ENCODE assay signal across 23 cellular contexts in genomic region chr1:22071511-22071910, GRCh38. TPM values are rescaled to one million over a fixed set of nuclear protein-coding genes. Genes with fewer than 3 reads are reported as not detected.
A peak's percentile ranks its signal among the peaks of the same experiment; 100 is the strongest.
DNase-seq lines count a peak whose midpoint lies in the region; ATAC-seq, FAIRE-seq and TF ChIP-seq lines count a peak whose summit lies in the region.
"Had no signal": no experiment of that assay in that cellular context is flagged by ENCODE, and none has a peak within 500 bp of the region (broad histone marks: within the 10 kb centered on the region; RNA-seq: fewer than 3 reads in every experiment).

No MANE protein-coding gene starts in this region.

- H3K4me3 ChIP-seq in endodermal cell (ENCODE audit: low read length) (no peak overlapping the region), right atrium auricular region (no peak overlapping the region)
- H3K4me3 ChIP-seq: ascending aorta, esophagus squamous epithelium, SK-N-MC, spleen had no signal

- no peak overlapping the region for H3K9ac ChIP-seq in endodermal cell (ENCODE audit: extremely low read depth, low read length, poor library complexity, severe bottlenecking)

- H3K9me3 ChIP-seq in endodermal cell (ENCODE audit: control insufficient read depth, low read length) (no peaks in the 10 kb centered on the region), right atrium auricular region (no peaks in the 10 kb centered on the region)
- H3K9me3 ChIP-seq: ascending aorta, BE2C, esophagus squamous epithelium had no signal

- H3K27me3 Mint-ChIP-seq in activated CD4-positive, alpha-beta memory T cell treated with anti-CD3 and anti-CD28 coated beads for 36 hours = no peaks in the 10 kb centered on the region
- no peaks in the 10 kb centered on the region for H3K27me3 Mint-ChIP-seq in activated CD4-positive, alpha-beta memory T cell treated with anti-CD3 and anti-CD28 coated beads, Interleukin-2, amount 10 ng/mL, durations not matched to agents 7 days and 5 days
- H3K27me3 Mint-ChIP-seq in T-cell = no peaks in the 10 kb centered on the region
- no peaks in the 10 kb centered on the region for H3K27me3 Mint-ChIP-seq in endodermal cell (ENCODE audit: insufficient read depth)
- no peaks in the 10 kb centered on the region for H3K27me3 Mint-ChIP-seq in progenitor cell of endocrine pancreas
- H3K27me3 Mint-ChIP-seq: activated CD8-positive, alpha-beta memory T cell treated with anti-CD3 and anti-CD28 coated beads, Interleukin-2, amount 10 ng/mL, durations not matched to agents 7 days and 5 days had no signal

- CTCF ChIA-PET in activated CD4-positive, alpha-beta memory T cell treated with anti-CD3 and anti-CD28 coated beads for 36 hours (lab: Charles Lee) = interaction anchor here (0.8 kb wide), 1 partner anchor 22 kb away, joined by 3 read pairs; no protein-coding TSS in a partner anchor
- CTCF ChIA-PET in activated CD4-positive, alpha-beta memory T cell treated with anti-CD3 and anti-CD28 coated beads, Interleukin-2, amount 10 ng/mL, durations not matched to agents 7 days and 5 days (lab: Charles Lee) = no interaction called here
- CTCF ChIA-PET in T-cell (lab: Charles Lee) = interaction anchor here in 1 of 2 donors (1.0 kb wide), 1 partner anchor 1039 kb away, joined by 3 read pairs; no protein-coding TSS in a partner anchor

- H3K27ac Mint-ChIP-seq in activated CD4-positive, alpha-beta memory T cell treated with anti-CD3 and anti-CD28 coated beads for 36 hours = peak overlapping the region; percentile 67
- no peak overlapping the region for H3K27ac Mint-ChIP-seq in activated CD4-positive, alpha-beta memory T cell treated with anti-CD3 and anti-CD28 coated beads, Interleukin-2, amount 10 ng/mL, durations not matched to agents 7 days and 5 days
- H3K27ac Mint-ChIP-seq in T-cell (peak overlapping the region; percentile 27 to 58), endodermal cell (peak overlapping the region; percentile 81), progenitor cell of endocrine pancreas (peak overlapping the region; percentile 67)
- H3K27ac Mint-ChIP-seq: activated CD8-positive, alpha-beta memory T cell treated with anti-CD3 and anti-CD28 coated beads, Interleukin-2, amount 10 ng/mL, durations not matched to agents 7 days and 5 days had no signal

- DNase-seq in activated CD4-positive, alpha-beta memory T cell treated with anti-CD3 and anti-CD28 coated beads for 36 hours = no peak
- no peak for DNase-seq in activated CD4-positive, alpha-beta memory T cell treated with anti-CD3 and anti-CD28 coated beads, Interleukin-2, amount 10 ng/mL, durations not matched to agents 7 days and 5 days
- DNase-seq in T-cell (no peak), endodermal cell (no peak), progenitor cell of endocrine pancreas (ENCODE audit: low spot score, unreplicated experiment) (no peak), GM12892 (ENCODE audit: insufficient read length) (no peak), right atrium auricular region (ENCODE audit: low spot score) (no peak)
- DNase-seq: activated CD8-positive, alpha-beta memory T cell treated with anti-CD3 and anti-CD28 coated beads, Interleukin-2, amount 10 ng/mL, durations not matched to agents 7 days and 5 days; activated gamma-delta T cell; BE2C; effector CD8-positive, alpha-beta T cell; esophagus squamous epithelium; HCEC 1CT; NCI-H1417 treated with DMSO at 0.1 percent for 48 hours; NCI-H510A; spleen; stimulated activated CD4-positive, alpha-beta T cell treated with anti-CD3 and anti-CD28 coated beads, Interleukin-4, amount 100 ng/mL, for 24 hours; T-helper 9 cell had no signal

- H3K36me3 ChIP-seq in endodermal cell (ENCODE audit: control insufficient read depth, insufficient read depth, low read length) (peaks cover 64% of the 10 kb centered on the region), right atrium auricular region (no peaks in the 10 kb centered on the region)
- H3K36me3 ChIP-seq: BE2C had no signal

- intact Hi-C loops in activated CD4-positive, alpha-beta memory T cell treated with anti-CD3 and anti-CD28 coated beads for 36 hours (cut with micrococcal nuclease) = no loop called here

- TF ChIP-seq CTCF in endodermal cell (conservative IDR thresholded peaks at IDR 0.05) (no peak), progenitor cell of endocrine pancreas (IDR thresholded peaks at IDR 0.05; ENCODE audit: unreplicated experiment) (no peak), right atrium auricular region (IDR thresholded peaks at IDR 0.05) (no peak)

- H3K4me1 ChIP-seq in endodermal cell (ENCODE audit: control insufficient read depth, insufficient read depth, low read length) (peaks cover 5% of the 10 kb centered on the region), right atrium auricular region (peaks cover 0 to 75% of the 10 kb centered on the region in 2 donors)
- H3K4me1 ChIP-seq: BE2C had no signal

- peaks cover 77% of the 10 kb centered on the region for H3K4me1 Mint-ChIP-seq in activated CD4-positive, alpha-beta memory T cell treated with anti-CD3 and anti-CD28 coated beads for 36 hours (ENCODE audit: low read depth)
- H3K4me1 Mint-ChIP-seq in activated CD4-positive, alpha-beta memory T cell treated with anti-CD3 and anti-CD28 coated beads, Interleukin-2, amount 10 ng/mL, durations not matched to agents 7 days and 5 days = peaks cover 71% of the 10 kb centered on the region
- H3K4me1 Mint-ChIP-seq in T-cell = peaks cover 87 to 89% (median 88%) of the 10 kb centered on the region in 3 donors
- peaks cover 31% of the 10 kb centered on the region for H3K4me1 Mint-ChIP-seq in endodermal cell
- H3K4me1 Mint-ChIP-seq in progenitor cell of endocrine pancreas (ENCODE audit: low read depth) = peaks cover 29% of the 10 kb centered on the region

- TF ChIP-seq POLR2A in GM12892 (IDR thresholded peaks at IDR 0.05; ENCODE audit: low read depth, low read length) = no peak

- no peak overlapping the region for H3K4me3 Mint-ChIP-seq in activated CD4-positive, alpha-beta memory T cell treated with anti-CD3 and anti-CD28 coated beads for 36 hours
- no peak overlapping the region for H3K4me3 Mint-ChIP-seq in activated CD4-positive, alpha-beta memory T cell treated with anti-CD3 and anti-CD28 coated beads, Interleukin-2, amount 10 ng/mL, durations not matched to agents 7 days and 5 days
- H3K4me3 Mint-ChIP-seq in T-cell (peak overlapping the region in 2 of 3 donors; percentile 43 to 62), endodermal cell (no peak overlapping the region), progenitor cell of endocrine pancreas (ENCODE audit: low read depth) (no peak overlapping the region)
- H3K4me3 Mint-ChIP-seq: activated CD8-positive, alpha-beta memory T cell treated with anti-CD3 and anti-CD28 coated beads, Interleukin-2, amount 10 ng/mL, durations not matched to agents 7 days and 5 days had no signal

- ATAC-seq in T-cell (replicated peaks in 1 of 4) (no peak), HG03196 (IDR thresholded peaks at IDR 0.05; ENCODE audit: unreplicated experiment) (no peak)
- ATAC-seq: activated CD8-positive, alpha-beta memory T cell treated with anti-CD3 and anti-CD28 coated beads, Interleukin-2, amount 10 ng/mL, durations not matched to agents 7 days and 5 days had no signal

- WGBS in endodermal cell (ENCODE audit: insufficient coverage in 1 of 2, insufficient read length in 1 of 2), 2 experiments = 90 to 100% methylated on average over 1 to 2 of the region's 2 CpGs

- FAIRE-seq in GM12892 (lab: Jason Lieb, UNC) = no peak
- FAIRE-seq: A204.1, urothelium cell line had no signal

- no peak overlapping the region for H3K27ac ChIP-seq in endodermal cell (ENCODE audit: low read depth, low read length)
- no peak overlapping the region for H3K27ac ChIP-seq in right atrium auricular region
- H3K27ac ChIP-seq: ascending aorta, esophagus squamous epithelium, SK-N-MC had no signal

- POLR2A ChIA-PET in activated CD4-positive, alpha-beta memory T cell treated with anti-CD3 and anti-CD28 coated beads for 36 hours (lab: Charles Lee) = interaction anchor here (1.1 kb wide), 1 partner anchor 13 kb away, joined by 3 read pairs; no protein-coding TSS in a partner anchor
- POLR2A ChIA-PET in activated CD4-positive, alpha-beta memory T cell treated with anti-CD3 and anti-CD28 coated beads, Interleukin-2, amount 10 ng/mL, durations not matched to agents 7 days and 5 days (lab: Charles Lee) = interaction anchor here (0.5 to 43.8 kb wide), 5 partner anchors 9 to 38 kb away, joined by 4 to 1616 read pairs (median 8); partner anchors contain the start of gene CDC42
- POLR2A ChIA-PET in T-cell (lab: Charles Lee) = interaction anchor here (0.5 to 1.1 kb wide), 4 partner anchors 32 to 327 kb away, joined by 3 to 11 read pairs (median 5); no protein-coding TSS in a partner anchor

- H3K27me3 ChIP-seq in endodermal cell (ENCODE audit: control insufficient read depth, insufficient read depth, low read length, poor library complexity, severe bottlenecking) (no peaks in the 10 kb centered on the region), right atrium auricular region (no peaks in the 10 kb centered on the region)
- H3K27me3 ChIP-seq: ascending aorta, BE2C, esophagus squamous epithelium, spleen had no signal

- peaks cover 18% of the 10 kb centered on the region for H3K36me3 Mint-ChIP-seq in activated CD4-positive, alpha-beta memory T cell treated with anti-CD3 and anti-CD28 coated beads for 36 hours
- peaks cover 70% of the 10 kb centered on the region for H3K36me3 Mint-ChIP-seq in activated CD4-positive, alpha-beta memory T cell treated with anti-CD3 and anti-CD28 coated beads, Interleukin-2, amount 10 ng/mL, durations not matched to agents 7 days and 5 days (ENCODE audit: low read depth)
- H3K36me3 Mint-ChIP-seq in T-cell (peaks cover 43% of the 10 kb centered on the region), endodermal cell (ENCODE audit: low read depth) (peaks cover 24% of the 10 kb centered on the region), progenitor cell of endocrine pancreas (ENCODE audit: insufficient read depth) (peaks cover 11% of the 10 kb centered on the region)

- H3K9me3 Mint-ChIP-seq in activated CD4-positive, alpha-beta memory T cell treated with anti-CD3 and anti-CD28 coated beads for 36 hours = no peaks in the 10 kb centered on the region
- no peaks in the 10 kb centered on the region for H3K9me3 Mint-ChIP-seq in activated CD4-positive, alpha-beta memory T cell treated with anti-CD3 and anti-CD28 coated beads, Interleukin-2, amount 10 ng/mL, durations not matched to agents 7 days and 5 days
- peaks cover 0 to 2% (median 0%) of the 10 kb centered on the region in 3 donors for H3K9me3 Mint-ChIP-seq in T-cell
- H3K9me3 Mint-ChIP-seq in endodermal cell = peaks cover 3% of the 10 kb centered on the region
- H3K9me3 Mint-ChIP-seq in progenitor cell of endocrine pancreas (ENCODE audit: low read depth) = no peaks in the 10 kb centered on the region

RNA-seq across cellular contexts. Expression of gene CDC42, which starts 19.0 kb away (rescaled TPM):
- total RNA-seq in activated CD4-positive, alpha-beta memory T cell treated with anti-CD3 and anti-CD28 coated beads for 36 hours = 100 to 1,000 TPM; 310 to 314 TPM
- 100 to 1,000 TPM; 377 to 388 TPM for total RNA-seq in activated CD4-positive, alpha-beta memory T cell treated with anti-CD3 and anti-CD28 coated beads, Interleukin-2, amount 10 ng/mL, durations not matched to agents 7 days and 5 days
- 100 to 1,000 TPM; 181 to 348 (median 192) TPM for total RNA-seq in T-cell
- 100 to 1,000 TPM; 274 to 283 TPM for total RNA-seq in endodermal cell
- 237 TPM for polyA plus RNA-seq in endodermal cell (2013, experiment 1 of 2)
- polyA plus RNA-seq in endodermal cell (2013, experiment 2 of 2) = 233 TPM
- 287 and 288 TPM in 2 replicates for total RNA-seq in progenitor cell of endocrine pancreas
- 324 TPM for polyA plus RNA-seq in GM12892 (2012; ENCODE audit: missing spikeins)
- 100 to 1,000 TPM; 144 to 147 TPM for total RNA-seq in right atrium auricular region

Comparison
In these comparisons a context has a peak if more than half of its experiments do, and no peak if none do; other contexts are left out.
1. H3K4me3 Mint-ChIP-seq: peak in T-cell (2 of 3); none in activated CD4-positive, alpha-beta memory T cell treated with anti-CD3 and anti-CD28 coated beads for 36 hours (single experiment), activated CD4-positive, alpha-beta memory T cell treated with anti-CD3 and anti-CD28 coated beads, Interleukin-2, amount 10 ng/mL, durations not matched to agents 7 days and 5 days (single experiment), endodermal cell (single experiment) and progenitor cell of endocrine pancreas (single experiment).